Comparison of ENCODE assay signal across 8 cellular contexts in the genomic region with DNA sequence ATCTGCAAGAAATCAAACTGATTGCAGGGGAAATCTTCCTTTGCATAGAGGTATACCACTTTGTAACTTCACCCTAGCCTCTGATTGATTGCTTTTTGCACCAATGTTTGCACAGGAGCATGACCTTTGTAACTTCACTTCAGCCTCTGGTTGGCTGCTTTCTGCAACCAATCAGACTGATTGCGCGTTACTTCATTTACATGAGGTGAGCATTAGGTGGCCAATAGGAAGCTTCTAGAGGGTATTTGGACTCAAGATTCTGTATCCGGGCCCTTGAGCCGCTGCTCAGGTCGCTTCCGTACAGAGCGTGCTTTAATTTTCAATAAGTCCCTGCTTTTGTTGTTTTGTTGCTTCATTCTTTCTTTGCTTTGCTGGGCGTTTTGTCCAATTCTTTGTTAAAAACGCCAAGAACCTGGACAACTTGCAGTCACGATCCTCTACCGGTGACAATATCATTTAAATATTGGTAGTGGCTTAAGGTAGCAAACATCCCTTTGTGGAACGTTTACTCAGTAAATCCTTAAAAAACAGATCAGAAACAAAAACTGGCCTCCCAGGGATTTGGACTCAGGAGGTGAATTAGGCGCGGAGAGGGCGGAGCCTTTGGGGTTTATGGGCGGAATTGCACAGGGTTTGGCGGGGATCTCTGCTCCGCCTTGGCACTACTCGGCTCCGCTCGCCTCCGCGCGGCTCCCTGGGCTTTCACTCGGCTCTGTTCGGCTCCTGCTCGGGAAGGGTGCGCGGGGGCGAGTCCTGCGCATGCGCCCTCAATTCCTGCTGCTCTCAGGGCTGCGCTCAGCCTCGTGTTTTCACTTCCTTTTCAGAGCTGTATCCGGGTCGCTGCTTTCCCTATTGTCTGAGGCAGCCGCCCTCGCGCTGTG. TPM values are rescaled to one million over a fixed set of nuclear protein-coding genes. Genes with fewer than 3 reads are reported as not detected.
A peak's percentile ranks its signal among the peaks of the same experiment; 100 is the strongest.
DNase-seq lines count a peak whose midpoint lies in the region; ATAC-seq, FAIRE-seq and TF ChIP-seq lines count a peak whose summit lies in the region.

A gene with protein sequence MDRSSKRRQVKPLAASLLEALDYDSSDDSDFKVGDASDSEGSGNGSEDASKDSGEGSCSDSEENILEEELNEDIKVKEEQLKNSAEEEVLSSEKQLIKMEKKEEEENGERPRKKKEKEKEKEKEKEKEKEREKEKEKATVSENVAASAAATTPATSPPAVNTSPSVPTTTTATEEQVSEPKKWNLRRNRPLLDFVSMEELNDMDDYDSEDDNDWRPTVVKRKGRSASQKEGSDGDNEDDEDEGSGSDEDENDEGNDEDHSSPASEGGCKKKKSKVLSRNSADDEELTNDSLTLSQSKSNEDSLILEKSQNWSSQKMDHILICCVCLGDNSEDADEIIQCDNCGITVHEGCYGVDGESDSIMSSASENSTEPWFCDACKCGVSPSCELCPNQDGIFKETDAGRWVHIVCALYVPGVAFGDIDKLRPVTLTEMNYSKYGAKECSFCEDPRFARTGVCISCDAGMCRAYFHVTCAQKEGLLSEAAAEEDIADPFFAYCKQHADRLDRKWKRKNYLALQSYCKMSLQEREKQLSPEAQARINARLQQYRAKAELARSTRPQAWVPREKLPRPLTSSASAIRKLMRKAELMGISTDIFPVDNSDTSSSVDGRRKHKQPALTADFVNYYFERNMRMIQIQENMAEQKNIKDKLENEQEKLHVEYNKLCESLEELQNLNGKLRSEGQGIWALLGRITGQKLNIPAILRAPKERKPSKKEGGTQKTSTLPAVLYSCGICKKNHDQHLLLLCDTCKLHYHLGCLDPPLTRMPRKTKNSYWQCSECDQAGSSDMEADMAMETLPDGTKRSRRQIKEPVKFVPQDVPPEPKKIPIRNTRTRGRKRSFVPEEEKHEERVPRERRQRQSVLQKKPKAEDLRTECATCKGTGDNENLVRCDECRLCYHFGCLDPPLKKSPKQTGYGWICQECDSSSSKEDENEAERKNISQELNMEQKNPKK (plus strand): TSS at position 812 of the 881 bp plus-strand sequence. CDS start 452 bp downstream, outside the sequence.

- H3K4me3 ChIP-seq in GM12865 (ENCODE audit: low read depth, low read length) = peak within 1 kb of the TSS; percentile 89
- H3K4me3 ChIP-seq in pancreas = peak within 1 kb of the TSS; percentile 66 to 90 (median 74)
- H3K4me3 ChIP-seq in tibial artery = peak within 1 kb of the TSS; percentile 66 to 74

- H3K9me3 ChIP-seq in pancreas (no peaks in the 10 kb centered on the region), tibial artery (no peaks in the 10 kb centered on the region)

- H3K36me3 Mint-ChIP-seq in activated naive CD8-positive, alpha-beta T cell treated with anti-CD3 and anti-CD28 coated beads, Interleukin-2, amount 50 U/mL, for 24 hours (ENCODE audit: low read depth) = peaks cover 30% of the 10 kb centered on the region

- intact Hi-C loops in Right ventricle myocardium superior (cut with DNase I) = no loop called here
- intact Hi-C loops in pancreas (cut with DNase I) = no loop called here
- intact Hi-C loops in tibial artery (cut with DNase I; ENCODE audit: low total_unique reads) = no loop called here

- peaks cover 6% of the 10 kb centered on the region for H3K27me3 Mint-ChIP-seq in activated naive CD8-positive, alpha-beta T cell treated with anti-CD3 and anti-CD28 coated beads, Interleukin-2, amount 50 U/mL, for 24 hours

- peak; percentile 78 for FAIRE-seq in pancreas (lab: Jason Lieb, UNC)

- peaks cover 47% of the 10 kb centered on the region for H3K4me1 Mint-ChIP-seq in activated naive CD8-positive, alpha-beta T cell treated with anti-CD3 and anti-CD28 coated beads, Interleukin-2, amount 50 U/mL, for 24 hours

- 5 to 8% methylated on average over 39 of the region's 39 CpGs for WGBS in pancreas, 2 donors

- H3K36me3 ChIP-seq in pancreas (no peaks in the 10 kb centered on the region), tibial artery (no peaks in the 10 kb centered on the region)

- H3K27ac Mint-ChIP-seq in activated naive CD8-positive, alpha-beta T cell treated with anti-CD3 and anti-CD28 coated beads, Interleukin-2, amount 50 U/mL, for 24 hours = peak within 1 kb of the TSS; percentile 97

- TF ChIP-seq CTCF in GM12865 (IDR thresholded peaks at IDR 0.05; ENCODE audit: insufficient read depth, low read depth, low read length, missing control alignments) (no peak), pancreas (IDR thresholded peaks at IDR 0.05) (no peak), tibial artery (IDR thresholded peaks at IDR 0.05) (no peak)

- H3K27ac ChIP-seq in pancreas = peak within 1 kb of the TSS; percentile 58 to 90 (median 85)
- peak within 1 kb of the TSS; percentile 77 to 81 for H3K27ac ChIP-seq in tibial artery

- peak within 1 kb of the TSS; percentile 97 for H3K4me3 Mint-ChIP-seq in activated naive CD8-positive, alpha-beta T cell treated with anti-CD3 and anti-CD28 coated beads, Interleukin-2, amount 50 U/mL, for 24 hours

- peaks cover 0 to 16% (median 3%) of the 10 kb centered on the region in 3 donors for H3K4me1 ChIP-seq in pancreas
- peaks cover 0 to 18% (median 12%) of the 10 kb centered on the region in 4 donors for H3K4me1 ChIP-seq in tibial artery

- peak; percentile 95 for ATAC-seq in HG02763 (IDR thresholded peaks at IDR 0.05; ENCODE audit: unreplicated experiment)
- peak; percentile 99 for ATAC-seq in activated naive CD8-positive, alpha-beta T cell treated with anti-CD3 and anti-CD28 coated beads, Interleukin-2, amount 50 U/mL, for 24 hours
- peak; percentile 99 for ATAC-seq in Right ventricle myocardium superior (ENCODE audit: poor library complexity)
- ATAC-seq in pancreas = peak; percentile 96 to 99 (median 98)

- peaks cover 0 to 7% (median 0%) of the 10 kb centered on the region in 4 donors for H3K27me3 ChIP-seq in pancreas
- H3K27me3 ChIP-seq in tibial artery = no peaks in the 10 kb centered on the region

- H3K9me3 Mint-ChIP-seq in activated naive CD8-positive, alpha-beta T cell treated with anti-CD3 and anti-CD28 coated beads, Interleukin-2, amount 50 U/mL, for 24 hours = no peaks in the 10 kb centered on the region

- DNase-seq in GM12865 (ENCODE audit: low read depth) (peak; percentile 99), NCI-H1417 treated with DMSO at 0.1 percent for 48 hours (lab: John Stamatoyannopoulos, UW) (peak; percentile 97), SW480 (ENCODE audit: low spot score) (peak; percentile 99), Right ventricle myocardium superior (peak; percentile 99), pancreas (peak; percentile 95 to 99 (median 98)), tibial artery (peak; percentile 96 to 98)
- peak; percentile 95 for DNase-seq in activated naive CD8-positive, alpha-beta T cell treated with anti-CD3 and anti-CD28 coated beads, Interleukin-2, amount 50 U/mL, for 24 hours

RNA-seq across cellular contexts. Expression of the gene that starts here (rescaled TPM):
- total RNA-seq in Right ventricle myocardium superior (12.2 TPM), pancreas (10 to 100 TPM; 10.8 to 21.3 (median 15.3) TPM)
- 10 to 100 TPM; 13.9 to 23.5 TPM for polyA plus RNA-seq in pancreas

Comparison
In these comparisons a context has a peak if more than half of its experiments do, and no peak if none do; other contexts are left out.
1. Peak in every context shown above with its lines: DNase-seq, ATAC-seq, H3K4me3 ChIP-seq and H3K27ac ChIP-seq.